Comparison of ENCODE assay signal across 1 cellular context in the genomic region with DNA sequence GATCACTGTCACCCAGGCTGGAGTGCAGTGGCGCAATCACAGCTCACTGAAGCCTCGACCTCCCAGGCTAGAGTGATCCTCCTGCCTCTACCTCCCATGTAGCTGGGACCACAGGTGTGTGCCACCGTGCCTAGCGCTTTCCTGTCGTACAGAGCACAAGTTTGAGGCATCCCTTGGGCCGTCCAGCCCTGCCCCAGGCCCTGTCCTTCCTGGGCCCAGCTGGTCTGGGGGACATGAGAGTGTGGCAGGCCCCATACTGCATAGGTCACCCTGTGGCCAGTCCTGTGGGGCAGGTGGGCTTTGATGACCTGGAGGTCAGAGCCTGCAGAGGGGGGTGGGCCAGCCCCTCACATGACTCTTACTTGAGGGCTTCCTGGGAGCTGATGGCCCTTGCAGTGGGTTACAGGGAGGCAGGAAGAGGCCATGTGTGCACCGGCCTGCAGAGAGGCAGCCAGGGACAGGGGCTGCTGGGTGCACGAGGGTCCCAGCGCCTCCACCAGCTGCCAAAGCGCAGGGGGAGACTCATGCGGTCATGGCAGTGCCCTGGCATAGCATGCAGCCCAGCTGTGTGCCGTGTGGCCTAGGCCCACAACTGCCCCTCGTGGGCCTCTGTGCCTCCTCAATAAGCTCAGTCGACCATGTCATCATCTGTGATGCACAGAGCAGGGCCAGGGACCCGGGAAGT.
TF ChIP-seq lines count a peak whose summit lies in the region.

No MANE protein-coding gene starts in this region.

TF ChIP-seq in IMR-90, 13 proteins besides CTCF, POLR2A, EP300 and RAD21:
- no peak for TF ChIP-seq MAFK (IDR thresholded peaks at IDR 0.05; ENCODE audit: low read depth, low read length)
- TF ChIP-seq, protein P1, sequence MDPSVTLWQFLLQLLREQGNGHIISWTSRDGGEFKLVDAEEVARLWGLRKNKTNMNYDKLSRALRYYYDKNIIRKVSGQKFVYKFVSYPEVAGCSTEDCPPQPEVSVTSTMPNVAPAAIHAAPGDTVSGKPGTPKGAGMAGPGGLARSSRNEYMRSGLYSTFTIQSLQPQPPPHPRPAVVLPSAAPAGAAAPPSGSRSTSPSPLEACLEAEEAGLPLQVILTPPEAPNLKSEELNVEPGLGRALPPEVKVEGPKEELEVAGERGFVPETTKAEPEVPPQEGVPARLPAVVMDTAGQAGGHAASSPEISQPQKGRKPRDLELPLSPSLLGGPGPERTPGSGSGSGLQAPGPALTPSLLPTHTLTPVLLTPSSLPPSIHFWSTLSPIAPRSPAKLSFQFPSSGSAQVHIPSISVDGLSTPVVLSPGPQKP (IDR thresholded peaks at IDR 0.05; ENCODE audit: borderline replicate concordance, low read depth, low read length): no peak
- no peak for TF ChIP-seq CEBPB (IDR thresholded peaks at IDR 0.05; ENCODE audit: low read depth, low read length)
- TF ChIP-seq, protein P2, sequence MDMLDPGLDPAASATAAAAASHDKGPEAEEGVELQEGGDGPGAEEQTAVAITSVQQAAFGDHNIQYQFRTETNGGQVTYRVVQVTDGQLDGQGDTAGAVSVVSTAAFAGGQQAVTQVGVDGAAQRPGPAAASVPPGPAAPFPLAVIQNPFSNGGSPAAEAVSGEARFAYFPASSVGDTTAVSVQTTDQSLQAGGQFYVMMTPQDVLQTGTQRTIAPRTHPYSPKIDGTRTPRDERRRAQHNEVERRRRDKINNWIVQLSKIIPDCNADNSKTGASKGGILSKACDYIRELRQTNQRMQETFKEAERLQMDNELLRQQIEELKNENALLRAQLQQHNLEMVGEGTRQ (IDR thresholded peaks at IDR 0.05; ENCODE audit: low read depth, low read length): no peak
- TF ChIP-seq SMC3 (IDR thresholded peaks at IDR 0.05; ENCODE audit: low read depth, low read length): no peak
- no peak for TF ChIP-seq CHD1 (IDR thresholded peaks at IDR 0.05; ENCODE audit: low read depth, low read length)
